In the genomic region with DNA sequence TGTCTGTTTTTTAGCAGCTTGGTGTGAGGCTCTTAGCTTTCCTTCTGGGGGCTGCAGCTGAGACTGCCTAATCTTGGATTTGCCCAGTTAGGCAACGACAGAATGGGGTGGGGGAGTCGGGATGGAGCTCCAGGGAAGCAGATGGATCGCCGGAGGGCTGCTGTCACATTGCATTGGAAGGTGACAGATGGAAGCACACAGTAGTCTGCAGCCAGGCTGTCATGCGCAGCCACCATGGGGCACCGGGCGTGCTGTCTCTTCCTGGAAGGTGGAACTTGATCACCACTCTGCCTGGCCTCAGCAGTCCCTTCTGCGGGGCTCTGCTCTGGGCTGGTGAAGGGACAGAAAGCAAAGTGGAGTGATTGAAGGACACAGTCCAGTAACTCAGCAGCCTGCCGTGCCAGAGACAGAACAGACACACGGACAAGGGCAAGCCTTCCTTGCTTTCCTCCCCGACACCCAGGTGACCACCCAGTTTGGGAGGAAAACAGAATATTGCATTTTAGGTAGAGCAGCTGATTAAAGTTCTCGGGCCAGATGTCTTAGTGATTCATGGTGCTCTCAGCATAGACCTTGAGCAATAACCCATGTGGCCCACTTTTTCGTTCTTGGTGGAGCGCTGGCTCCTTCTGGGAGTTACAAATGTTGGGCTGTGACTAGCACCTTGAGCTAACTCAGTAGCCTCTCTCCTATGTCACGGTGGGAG, we compare ENCODE assay signal across 18 cellular contexts. TPM values are rescaled to one million over a fixed set of nuclear protein-coding genes. Genes with fewer than 3 reads are reported as not detected.
DNase-seq lines count a peak whose midpoint lies in the region; TF ChIP-seq lines count a peak whose summit lies in the region.
"Had no signal": no experiment of that assay in that cellular context is flagged by ENCODE, and none has a peak within 500 bp of the region (broad histone marks: within the 10 kb centered on the region; RNA-seq: fewer than 3 reads in every experiment).

No MANE protein-coding gene starts in this region.

- peak overlapping the region; percentile 44 for H3K27ac Mint-ChIP-seq in neural crest cell (ENCODE audit: unreplicated experiment)
- no peak overlapping the region for H3K27ac Mint-ChIP-seq in activated naive CD4-positive, alpha-beta T cell treated with anti-CD3 and anti-CD28 coated beads, Interleukin-2, amount 10 ng/mL, durations not matched to agents 7 days and 5 days
- H3K27ac Mint-ChIP-seq: activated naive CD4-positive, alpha-beta T cell treated with anti-CD3 and anti-CD28 coated beads, Interleukin-2, amount 50 U/mL, for 24 hours; stimulated activated naive CD8-positive, alpha-beta T cell treated with anti-CD3 and anti-CD28 coated beads, Interleukin-15, amount 100 ng/mL, for 72 hours had no signal

- no peaks in the 10 kb centered on the region for H3K27me3 ChIP-seq in BE2C
- no peaks in the 10 kb centered on the region for H3K27me3 ChIP-seq in dorsolateral prefrontal cortex
- H3K27me3 ChIP-seq in Peyer's patch = no peaks in the 10 kb centered on the region
- H3K27me3 ChIP-seq: foreskin keratinocyte, SJCRH30 had no signal

- H3K9me3 ChIP-seq in BE2C (no peaks in the 10 kb centered on the region), Peyer's patch (no peaks in the 10 kb centered on the region)
- H3K9me3 ChIP-seq: SJCRH30 had no signal

- H3K36me3 Mint-ChIP-seq in neural crest cell (ENCODE audit: low read depth) = peaks cover 18% of the 10 kb centered on the region
- peaks cover 45% of the 10 kb centered on the region for H3K36me3 Mint-ChIP-seq in activated naive CD4-positive, alpha-beta T cell treated with anti-CD3 and anti-CD28 coated beads, Interleukin-2, amount 10 ng/mL, durations not matched to agents 7 days and 5 days

- peak; percentile 77 for DNase-seq in BE2C
- peak; percentile 42 for DNase-seq in NCI-H446 treated with DMSO at 0.1 percent for 48 hours (lab: John Stamatoyannopoulos, UW)
- peak in 9 of 10 donors; percentile 29 to 94 (median 78) for DNase-seq in dorsolateral prefrontal cortex
- DNase-seq in neural crest cell (ENCODE audit: low read depth, low spot score) = no peak
- no peak for DNase-seq in COLO829 (ENCODE audit: low spot score)
- no peak for DNase-seq in Peyer's patch
- DNase-seq in stimulated activated CD4-positive, alpha-beta T cell treated with anti-CD3 and anti-CD28 coated beads, Interleukin-1b, Interleukin-23, amount 100 ng/mL, for 48 hours = no peak
- DNase-seq in activated naive CD4-positive, alpha-beta T cell treated with anti-CD3 and anti-CD28 coated beads, Interleukin-2, amount 10 ng/mL, durations not matched to agents 7 days and 5 days = no peak
- DNase-seq: activated CD4-positive, alpha-beta T cell treated with anti-CD3 and anti-CD28 coated beads for 1 hour; activated T-cell treated with anti-CD3 and anti-CD28 coated beads for 4 hours; CD4-positive, alpha-beta memory T cell; foreskin keratinocyte; NCI-H1048; SJCRH30; stimulated activated CD4-positive, alpha-beta T cell treated with anti-CD3 and anti-CD28 coated beads, Interleukin-15, amount 100 ng/mL, for 24 hours; stimulated activated naive CD8-positive, alpha-beta T cell treated with anti-CD3 and anti-CD28 coated beads, Interleukin-15, amount 100 ng/mL, for 72 hours had no signal

- intact Hi-C loops in dorsolateral prefrontal cortex (cut with DNase I) = no loop called here

- no peaks in the 10 kb centered on the region for H3K27me3 Mint-ChIP-seq in neural crest cell (ENCODE audit: low read depth)
- no peaks in the 10 kb centered on the region for H3K27me3 Mint-ChIP-seq in activated naive CD4-positive, alpha-beta T cell treated with anti-CD3 and anti-CD28 coated beads, Interleukin-2, amount 10 ng/mL, durations not matched to agents 7 days and 5 days
- H3K27me3 Mint-ChIP-seq: activated naive CD4-positive, alpha-beta T cell treated with anti-CD3 and anti-CD28 coated beads, Interleukin-2, amount 50 U/mL, for 24 hours; CD4-positive, alpha-beta memory T cell; stimulated activated naive CD8-positive, alpha-beta T cell treated with anti-CD3 and anti-CD28 coated beads, Interleukin-15, amount 100 ng/mL, for 72 hours had no signal

- no peaks in the 10 kb centered on the region for H3K9me3 Mint-ChIP-seq in neural crest cell
- H3K9me3 Mint-ChIP-seq in activated naive CD4-positive, alpha-beta T cell treated with anti-CD3 and anti-CD28 coated beads, Interleukin-2, amount 10 ng/mL, durations not matched to agents 7 days and 5 days = no peaks in the 10 kb centered on the region
- H3K9me3 Mint-ChIP-seq: activated naive CD4-positive, alpha-beta T cell treated with anti-CD3 and anti-CD28 coated beads, Interleukin-2, amount 50 U/mL, for 24 hours; CD4-positive, alpha-beta memory T cell; stimulated activated naive CD8-positive, alpha-beta T cell treated with anti-CD3 and anti-CD28 coated beads, Interleukin-15, amount 100 ng/mL, for 72 hours had no signal

- H3K4me3 Mint-ChIP-seq in neural crest cell = no peak overlapping the region
- no peak overlapping the region for H3K4me3 Mint-ChIP-seq in activated naive CD4-positive, alpha-beta T cell treated with anti-CD3 and anti-CD28 coated beads, Interleukin-2, amount 10 ng/mL, durations not matched to agents 7 days and 5 days
- H3K4me3 Mint-ChIP-seq: activated naive CD4-positive, alpha-beta T cell treated with anti-CD3 and anti-CD28 coated beads, Interleukin-2, amount 50 U/mL, for 24 hours; CD4-positive, alpha-beta memory T cell; stimulated activated naive CD8-positive, alpha-beta T cell treated with anti-CD3 and anti-CD28 coated beads, Interleukin-15, amount 100 ng/mL, for 72 hours had no signal

- no peak overlapping the region for H3K4me3 ChIP-seq in BE2C (ENCODE audit: low read depth, low read length)
- H3K4me3 ChIP-seq in dorsolateral prefrontal cortex = no peak overlapping the region
- no peak overlapping the region for H3K4me3 ChIP-seq in Peyer's patch
- H3K4me3 ChIP-seq: GM12878, SJCRH30 had no signal

- CTCF ChIA-PET in activated naive CD4-positive, alpha-beta T cell treated with anti-CD3 and anti-CD28 coated beads, Interleukin-2, amount 10 ng/mL, durations not matched to agents 7 days and 5 days (lab: Charles Lee) = interaction anchor here (0.6 to 1.6 kb wide), 2 partner anchors 11 to 86 kb away, joined by 3 to 4 read pairs; no protein-coding TSS in a partner anchor

- H3K4me1 ChIP-seq in BE2C = peaks cover 30% of the 10 kb centered on the region
- peaks cover 0 to 8% (median 0%) of the 10 kb centered on the region in 4 donors for H3K4me1 ChIP-seq in Peyer's patch
- H3K4me1 ChIP-seq: foreskin keratinocyte had no signal

- TF ChIP-seq POLR2A in Peyer's patch (IDR thresholded peaks at IDR 0.05) = no peak

- H3K4me1 Mint-ChIP-seq in neural crest cell = peaks cover 27% of the 10 kb centered on the region
- peaks cover 25% of the 10 kb centered on the region for H3K4me1 Mint-ChIP-seq in activated naive CD4-positive, alpha-beta T cell treated with anti-CD3 and anti-CD28 coated beads, Interleukin-2, amount 10 ng/mL, durations not matched to agents 7 days and 5 days

- TF ChIP-seq CTCF in BE2C (IDR thresholded peaks at IDR 0.05; ENCODE audit: low read depth, low read length) (no peak), dorsolateral prefrontal cortex (IDR thresholded peaks at IDR 0.05 in 54 of 56, conservative IDR thresholded peaks at IDR 0.05 in 2 of 56; ENCODE audit: low read depth in 1 of 56, partially characterized antibody in 56 of 56) (no peak), neural crest cell (conservative IDR thresholded peaks at IDR 0.05) (no peak), Peyer's patch (IDR thresholded peaks at IDR 0.05) (no peak)

- H3K27ac ChIP-seq in dorsolateral prefrontal cortex (peak overlapping the region; percentile 23 to 92 (median 83)), Peyer's patch (no peak overlapping the region)
- H3K27ac ChIP-seq: foreskin keratinocyte, SJCRH30 had no signal

- no peaks in the 10 kb centered on the region; the same call in 1 of the 2 replicates for H3K36me3 ChIP-seq in BE2C
- H3K36me3 ChIP-seq in Peyer's patch = no peaks in the 10 kb centered on the region
- H3K36me3 ChIP-seq: SJCRH30 had no signal

RNA-seq across cellular contexts. Expression of gene RNF144A, which starts 40.9 kb away (rescaled TPM):
- polyA plus RNA-seq in BE2C (2012; ENCODE audit: insufficient read depth, insufficient read length, low read depth) = 16.6 TPM
- total RNA-seq in dorsolateral prefrontal cortex = 100 to 1,000 TPM in 23 of 120 experiments, 10 to 100 TPM in 97; 49.5 to 144 (median 83.6) TPM
- total RNA-seq in neural crest cell = 49.6 and 49.9 TPM in 2 replicates
- total RNA-seq in Peyer's patch = 10 to 100 TPM in 3 of 4 donors, 1 to 10 TPM in 1; 9.1 to 16.5 (median 13.9) TPM

Comparison
In these comparisons a context has a peak if more than half of its experiments do, and no peak if none do; other contexts are left out.
1. DNase-seq: peak in BE2C (single experiment), NCI-H446 treated with DMSO at 0.1 percent for 48 hours (single experiment) and dorsolateral prefrontal cortex (9 of 10); none in neural crest cell (single experiment), COLO829 (single experiment), Peyer's patch (0 of 3), stimulated activated CD4-positive, alpha-beta T cell treated with anti-CD3 and anti-CD28 coated beads, Interleukin-1b, Interleukin-23, amount 100 ng/mL, for 48 hours (single experiment) and activated naive CD4-positive, alpha-beta T cell treated with anti-CD3 and anti-CD28 coated beads, Interleukin-2, amount 10 ng/mL, durations not matched to agents 7 days and 5 days (single experiment).
2. H3K27ac ChIP-seq: peak in dorsolateral prefrontal cortex (59 of 59); none in Peyer's patch (0 of 4).